Comparison of ENCODE assay signal across 7 cellular contexts in genomic region chr20:31684153-31685003, GRCh38. TPM values are rescaled to one million over a fixed set of nuclear protein-coding genes. Genes with fewer than 3 reads are reported as not detected.
A peak's percentile ranks its signal among the peaks of the same experiment; 100 is the strongest.
DNase-seq lines count a peak whose midpoint lies in the region; ATAC-seq and TF ChIP-seq lines count a peak whose summit lies in the region.

No MANE protein-coding gene starts in this region.

- peaks cover 87% of the 10 kb centered on the region for H3K4me1 Mint-ChIP-seq in activated T-helper 1 cell treated with anti-CD3 and anti-CD28 coated beads, Interleukin-12 subunit alpha, Interleukin-12 subunit beta, Interleukin-2, Interleukin-4 antibody, amounts not matched to agents 30 ng/mL and 10 ng/mL and 1 ng/mL, durations not matched to agents 14 hours and 24 hours and 36 hours (ENCODE audit: low read depth)

- no peaks in the 10 kb centered on the region for H3K9me3 Mint-ChIP-seq in activated T-helper 1 cell treated with anti-CD3 and anti-CD28 coated beads, Interleukin-12 subunit alpha, Interleukin-12 subunit beta, Interleukin-2, Interleukin-4 antibody, amounts not matched to agents 30 ng/mL and 10 ng/mL and 1 ng/mL, durations not matched to agents 14 hours and 24 hours and 36 hours

- no peaks in the 10 kb centered on the region for H3K36me3 ChIP-seq in parathyroid adenoma (ENCODE audit: control insufficient read depth, insufficient read depth, low read length)

- peak overlapping the region; percentile 77 for H3K27ac Mint-ChIP-seq in activated T-helper 1 cell treated with anti-CD3 and anti-CD28 coated beads, Interleukin-12 subunit alpha, Interleukin-12 subunit beta, Interleukin-2, Interleukin-4 antibody, amounts not matched to agents 30 ng/mL and 10 ng/mL and 1 ng/mL, durations not matched to agents 14 hours and 24 hours and 36 hours

- no peak overlapping the region for H2AFZ ChIP-seq in parathyroid adenoma

- H3K27ac ChIP-seq in parathyroid adenoma, result peak overlapping the region; percentile 5

- peaks cover 76% of the 10 kb centered on the region for H3K36me3 Mint-ChIP-seq in activated T-helper 1 cell treated with anti-CD3 and anti-CD28 coated beads, Interleukin-12 subunit alpha, Interleukin-12 subunit beta, Interleukin-2, Interleukin-4 antibody, amounts not matched to agents 30 ng/mL and 10 ng/mL and 1 ng/mL, durations not matched to agents 14 hours and 24 hours and 36 hours (ENCODE audit: low read depth)

- peaks cover 12% of the 10 kb centered on the region for H3K79me2 ChIP-seq in parathyroid adenoma

- ATAC-seq in GM18861 (IDR thresholded peaks at IDR 0.05; ENCODE audit: unreplicated experiment) (peak; percentile 45), HG02981 (IDR thresholded peaks at IDR 0.05; ENCODE audit: unreplicated experiment) (peak; percentile 51)

- H3K27me3 Mint-ChIP-seq in activated T-helper 1 cell treated with anti-CD3 and anti-CD28 coated beads, Interleukin-12 subunit alpha, Interleukin-12 subunit beta, Interleukin-2, Interleukin-4 antibody, amounts not matched to agents 30 ng/mL and 10 ng/mL and 1 ng/mL, durations not matched to agents 14 hours and 24 hours and 36 hours (ENCODE audit: insufficient read depth), result no peaks in the 10 kb centered on the region

- H3K4me3 ChIP-seq in parathyroid adenoma (ENCODE audit: low read depth, low read length), result no peak overlapping the region

- peak overlapping the region; percentile 34 for H3K4me3 Mint-ChIP-seq in activated T-helper 1 cell treated with anti-CD3 and anti-CD28 coated beads, Interleukin-12 subunit alpha, Interleukin-12 subunit beta, Interleukin-2, Interleukin-4 antibody, amounts not matched to agents 30 ng/mL and 10 ng/mL and 1 ng/mL, durations not matched to agents 14 hours and 24 hours and 36 hours

- H3K9ac ChIP-seq in parathyroid adenoma, result no peak overlapping the region

- H3K4me2 ChIP-seq in parathyroid adenoma (ENCODE audit: low read length), result no peak overlapping the region

- no peaks in the 10 kb centered on the region for H3K9me3 ChIP-seq in parathyroid adenoma (ENCODE audit: control insufficient read depth, low read length)

- H3K27me3 ChIP-seq in parathyroid adenoma (ENCODE audit: control insufficient read depth, insufficient read depth, low read length), result no peaks in the 10 kb centered on the region

- peaks cover 17% of the 10 kb centered on the region for H3K4me1 ChIP-seq in parathyroid adenoma

- no peak for TF ChIP-seq CTCF in parathyroid adenoma (IDR thresholded peaks at IDR 0.05)

- DNase-seq in activated T-helper 1 cell treated with anti-CD3 and anti-CD28 coated beads, Interleukin-12 subunit alpha, Interleukin-12 subunit beta, Interleukin-2, Interleukin-4 antibody, amounts not matched to agents 30 ng/mL and 10 ng/mL and 1 ng/mL, durations not matched to agents 14 hours and 24 hours and 36 hours (ENCODE audit: low spot score), result no peak
- DNase-seq in NCI-H1105 (lab: John Stamatoyannopoulos, UW), result no peak
- no peak for DNase-seq in NOMO-1 treated with dmso at 0.1 percent for 144 hours (lab: John Stamatoyannopoulos, UW; ENCODE audit: unreplicated experiment)
- no peak for DNase-seq in NCI-H226

- intact Hi-C loops in activated T-helper 1 cell treated with anti-CD3 and anti-CD28 coated beads, Interleukin-12 subunit alpha, Interleukin-12 subunit beta, Interleukin-2, Interleukin-4 antibody, amounts not matched to agents 30 ng/mL and 10 ng/mL and 1 ng/mL, durations not matched to agents 14 hours and 24 hours and 36 hours (cut with micrococcal nuclease), result loop anchor here (1.0 kb wide), 1 partner anchor 9 kb away; no protein-coding TSS in a partner anchor

RNA-seq across cellular contexts. Expression of gene BCL2L1, which starts 38.3 kb away (rescaled TPM):
- total RNA-seq in activated T-helper 1 cell treated with anti-CD3 and anti-CD28 coated beads, Interleukin-12 subunit alpha, Interleukin-12 subunit beta, Interleukin-2, Interleukin-4 antibody, amounts not matched to agents 30 ng/mL and 10 ng/mL and 1 ng/mL, durations not matched to agents 14 hours and 24 hours and 36 hours, result 417 and 420 TPM in 2 replicates

RNA-seq across cellular contexts. Expression of gene COX4I2, which starts 46.7 kb away (rescaled TPM):
- total RNA-seq in activated T-helper 1 cell treated with anti-CD3 and anti-CD28 coated beads, Interleukin-12 subunit alpha, Interleukin-12 subunit beta, Interleukin-2, Interleukin-4 antibody, amounts not matched to agents 30 ng/mL and 10 ng/mL and 1 ng/mL, durations not matched to agents 14 hours and 24 hours and 36 hours, result not detected in 2 replicates

RNA-seq across cellular contexts. Expression of gene TPX2, which starts 54.7 kb away (rescaled TPM):
- 53.3 and 54.4 TPM in 2 replicates for total RNA-seq in activated T-helper 1 cell treated with anti-CD3 and anti-CD28 coated beads, Interleukin-12 subunit alpha, Interleukin-12 subunit beta, Interleukin-2, Interleukin-4 antibody, amounts not matched to agents 30 ng/mL and 10 ng/mL and 1 ng/mL, durations not matched to agents 14 hours and 24 hours and 36 hours
